ENCODE assay signal across 10 cellular contexts in the genomic region with DNA sequence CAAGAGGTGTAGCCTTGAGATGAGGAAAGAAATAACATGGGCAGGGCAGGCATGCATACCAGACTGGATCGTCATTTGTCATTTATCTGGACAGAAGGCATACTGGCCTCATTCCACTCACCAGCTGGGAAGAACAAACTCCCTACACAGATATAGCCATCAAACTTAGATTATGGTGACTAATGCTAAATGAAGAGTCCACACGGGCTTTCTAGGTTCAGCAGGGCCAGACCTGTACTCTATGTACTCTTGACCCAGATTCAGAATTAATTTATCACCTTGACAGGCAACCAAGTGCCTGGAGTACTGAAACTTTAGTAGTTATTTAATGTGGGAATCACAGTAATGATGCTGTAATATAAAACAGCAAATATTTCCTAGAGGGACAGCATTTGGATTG. TPM values are rescaled to one million over a fixed set of nuclear protein-coding genes. Genes with fewer than 3 reads are reported as not detected.
DNase-seq lines count a peak whose midpoint lies in the region; ATAC-seq and TF ChIP-seq lines count a peak whose summit lies in the region.
"Had no signal": no experiment of that assay in that cellular context is flagged by ENCODE, and none has a peak within 500 bp of the region (broad histone marks: within the 10 kb centered on the region; RNA-seq: fewer than 3 reads in every experiment).

No MANE protein-coding gene starts in this region.

- H3K4me1 ChIP-seq in testis = no peaks in the 10 kb centered on the region

- intact Hi-C loops in testis (cut with DNase I; ENCODE audit: low total_unique reads) = loop anchor here (10.0 kb wide), 1 partner anchor 180 kb away; no protein-coding TSS in a partner anchor

- no peak overlapping the region for H3K27ac ChIP-seq in testis

- no peaks in the 10 kb centered on the region for H3K36me3 Mint-ChIP-seq in progenitor cell of endocrine pancreas (ENCODE audit: insufficient read depth)
- H3K36me3 Mint-ChIP-seq: activated naive CD8-positive, alpha-beta T cell treated with anti-CD3 and anti-CD28 coated beads, Interleukin-2, amount 10 ng/mL, durations not matched to agents 7 days and 5 days; memory B cell had no signal

- peak; percentile 60 for DNase-seq in G401 (ENCODE audit: low spot score)
- peak; percentile 95 for DNase-seq in RPMI7951 (ENCODE audit: low read depth)
- DNase-seq in fibroblast of the aortic adventitia (ENCODE audit: low read depth) = peak; percentile 94
- no peak for DNase-seq in progenitor cell of endocrine pancreas (ENCODE audit: low spot score, unreplicated experiment)
- no peak for DNase-seq in testis
- no peak for DNase-seq in globus pallidus (ENCODE audit: low spot score)
- no peak for DNase-seq in stimulated activated naive CD8-positive, alpha-beta T cell treated with anti-CD3 and anti-CD28 coated beads, Interleukin-15, amount 100 ng/mL, for 72 hours
- DNase-seq in T-helper 9 cell = no peak
- DNase-seq: activated naive CD8-positive, alpha-beta T cell treated with anti-CD3 and anti-CD28 coated beads, Interleukin-2, amount 10 ng/mL, durations not matched to agents 7 days and 5 days had no signal

- H3K27me3 Mint-ChIP-seq in progenitor cell of endocrine pancreas = peaks cover 32% of the 10 kb centered on the region
- peaks cover 18% of the 10 kb centered on the region for H3K27me3 Mint-ChIP-seq in stimulated activated naive CD8-positive, alpha-beta T cell treated with anti-CD3 and anti-CD28 coated beads, Interleukin-15, amount 100 ng/mL, for 72 hours

- in situ Hi-C loops in G401 (cut with HindIII; ENCODE audit: low sequenced_read_pairs) = no loop called here

- H3K36me3 ChIP-seq in testis (ENCODE audit: low read depth, missing control alignments) = no peaks in the 10 kb centered on the region

- no peak for TF ChIP-seq CTCF in fibroblast of the aortic adventitia (IDR thresholded peaks at IDR 0.05; ENCODE audit: insufficient read depth, low read length)
- TF ChIP-seq CTCF in progenitor cell of endocrine pancreas (IDR thresholded peaks at IDR 0.05; ENCODE audit: unreplicated experiment) = no peak
- TF ChIP-seq CTCF in testis (IDR thresholded peaks at IDR 0.05) = no peak

- no peaks in the 10 kb centered on the region for H3K9me3 Mint-ChIP-seq in progenitor cell of endocrine pancreas (ENCODE audit: low read depth)
- no peaks in the 10 kb centered on the region for H3K9me3 Mint-ChIP-seq in stimulated activated naive CD8-positive, alpha-beta T cell treated with anti-CD3 and anti-CD28 coated beads, Interleukin-15, amount 100 ng/mL, for 72 hours
- H3K9me3 Mint-ChIP-seq: activated naive CD8-positive, alpha-beta T cell treated with anti-CD3 and anti-CD28 coated beads, Interleukin-2, amount 10 ng/mL, durations not matched to agents 7 days and 5 days; memory B cell had no signal

- 6 to 36% methylated on average over 2 of the region's 2 CpGs for WGBS in testis, 2 donors

- H3K27me3 ChIP-seq in testis = no peaks in the 10 kb centered on the region

- no peak for ATAC-seq in stimulated activated naive CD8-positive, alpha-beta T cell treated with anti-CD3 and anti-CD28 coated beads, Interleukin-15, amount 100 ng/mL, for 72 hours

- peaks cover 13% of the 10 kb centered on the region for H3K4me1 Mint-ChIP-seq in progenitor cell of endocrine pancreas (ENCODE audit: low read depth)
- no peaks in the 10 kb centered on the region for H3K4me1 Mint-ChIP-seq in stimulated activated naive CD8-positive, alpha-beta T cell treated with anti-CD3 and anti-CD28 coated beads, Interleukin-15, amount 100 ng/mL, for 72 hours
- H3K4me1 Mint-ChIP-seq: activated naive CD8-positive, alpha-beta T cell treated with anti-CD3 and anti-CD28 coated beads, Interleukin-2, amount 10 ng/mL, durations not matched to agents 7 days and 5 days had no signal

- no peak overlapping the region for H3K4me3 Mint-ChIP-seq in progenitor cell of endocrine pancreas (ENCODE audit: low read depth)
- H3K4me3 Mint-ChIP-seq in stimulated activated naive CD8-positive, alpha-beta T cell treated with anti-CD3 and anti-CD28 coated beads, Interleukin-15, amount 100 ng/mL, for 72 hours = no peak overlapping the region
- H3K4me3 Mint-ChIP-seq: activated naive CD8-positive, alpha-beta T cell treated with anti-CD3 and anti-CD28 coated beads, Interleukin-2, amount 10 ng/mL, durations not matched to agents 7 days and 5 days; memory B cell had no signal

- H3K4me3 ChIP-seq in fibroblast of the aortic adventitia (ENCODE audit: low read depth, low read length) (no peak overlapping the region), testis (no peak overlapping the region)

- H3K27ac Mint-ChIP-seq in progenitor cell of endocrine pancreas = peak overlapping the region; percentile 62
- H3K27ac Mint-ChIP-seq in stimulated activated naive CD8-positive, alpha-beta T cell treated with anti-CD3 and anti-CD28 coated beads, Interleukin-15, amount 100 ng/mL, for 72 hours = no peak overlapping the region
- H3K27ac Mint-ChIP-seq: activated naive CD8-positive, alpha-beta T cell treated with anti-CD3 and anti-CD28 coated beads, Interleukin-2, amount 10 ng/mL, durations not matched to agents 7 days and 5 days; memory B cell had no signal

- H3K9me3 ChIP-seq in testis = no peaks in the 10 kb centered on the region

- no peak for TF ChIP-seq POLR2A in testis (IDR thresholded peaks at IDR 0.05)

RNA-seq across cellular contexts. Expression of a gene that starts 15.3 kb away (rescaled TPM):
- total RNA-seq in G401 (2014; rRNA removed; shearing (Covaris generic)) = 0.25 and 5.0 TPM in 2 replicates
- total RNA-seq in RPMI7951 (2014; rRNA removed; shearing (Covaris generic)) = 0.72 and 1.3 TPM in 2 replicates
- 2.3 and 5.6 TPM in 2 replicates for total RNA-seq in fibroblast of the aortic adventitia (ENCODE audit: low replicate concordance)
- total RNA-seq in progenitor cell of endocrine pancreas = 0.79 and 3.9 TPM in 2 replicates
- 10 to 100 TPM in 1 of 2 donors, 1 to 10 TPM in 1; 2.3 to 10.5 TPM for total RNA-seq in testis
- 8.1 TPM for polyA plus RNA-seq in testis (ENCODE audit: insufficient read depth, low read depth, low replicate concordance)
- total RNA-seq: activated naive CD8-positive, alpha-beta T cell treated with anti-CD3 and anti-CD28 coated beads, Interleukin-2, amount 10 ng/mL, durations not matched to agents 7 days and 5 days had no signal

Comparison
In these comparisons a context has a peak if more than half of its experiments do, and no peak if none do; other contexts are left out.
1. DNase-seq: peak in G401 (single experiment), RPMI7951 (single experiment) and fibroblast of the aortic adventitia (single experiment); none in progenitor cell of endocrine pancreas (single experiment), testis (single experiment), globus pallidus (single experiment), stimulated activated naive CD8-positive, alpha-beta T cell treated with anti-CD3 and anti-CD28 coated beads, Interleukin-15, amount 100 ng/mL, for 72 hours (0 of 2) and T-helper 9 cell (single experiment).